23 cellular contexts compared by ENCODE assay signal in the genomic region with DNA sequence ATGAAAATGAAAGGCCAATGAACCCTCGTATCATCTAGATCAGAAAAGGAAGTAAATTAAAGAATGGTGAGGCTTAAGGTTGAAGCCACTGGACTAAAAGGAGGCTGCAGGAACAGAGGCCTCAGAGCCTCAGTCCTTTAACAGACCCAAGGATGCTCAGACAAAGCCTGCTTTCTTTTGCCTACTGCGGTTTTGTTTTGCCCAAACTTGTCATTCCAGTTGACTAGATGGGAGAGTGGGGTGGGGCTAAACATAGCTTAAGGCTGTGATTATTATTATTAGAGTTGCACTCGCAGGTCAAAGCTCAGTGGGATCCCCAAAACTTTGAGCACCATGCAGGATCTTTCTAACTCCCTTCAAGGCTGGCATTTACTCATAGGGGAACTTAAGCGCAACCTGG.
"Had no signal": no experiment of that assay in that cellular context is flagged by ENCODE, and none has a peak within 500 bp of the region (broad histone marks: within the 10 kb centered on the region; RNA-seq: fewer than 3 reads in every experiment).

No MANE protein-coding gene starts in this region.

- H2AFZ ChIP-seq: PC-9 had no signal

- ATAC-seq: HepG2, Right ventricle myocardium inferior, SK-N-SH treated with all-trans-retinoic acid at 6 μM for 48 hours had no signal

- H3K4me1 ChIP-seq: Peyer's patch, SJCRH30 had no signal

- H3K4me3 ChIP-seq: MG63, PC-9, Peyer's patch, SJCRH30 had no signal

- H3K9me3 ChIP-seq: MG63, Peyer's patch, SJCRH30 had no signal

- H3K27me3 ChIP-seq: MG63, Peyer's patch, SJCRH30 had no signal

- H3K36me3 ChIP-seq: MG63, Peyer's patch, SJCRH30 had no signal

- H3K27ac ChIP-seq: PC-9, Peyer's patch, SJCRH30 had no signal

- H3K4me2 ChIP-seq: PC-9 had no signal

- DNase-seq: IMR-90, Karpas-422, KG1, MG63, NCI-H1092, NCI-H1105 treated with DMSO at 0.1 percent for 48 hours, NCI-H1417 treated with DMSO at 0.1 percent for 48 hours, NCI-H146, NCI-H1694 treated with DMSO at 0.1 percent for 48 hours, NCI-H1930, NCI-H2081, NCI-H2107, NCI-H2227 treated with DMSO at 0.1 percent for 48 hours, NCI-H524, NCI-H526 treated with DMSO at 0.1 percent for 48 hours, NCI-H748 treated with DMSO at 0.1 percent for 48 hours, PC-9, Peyer's patch, SHP77 treated with DMSO at 0.1 percent for 48 hours, SJCRH30 had no signal
